In the genomic region with DNA sequence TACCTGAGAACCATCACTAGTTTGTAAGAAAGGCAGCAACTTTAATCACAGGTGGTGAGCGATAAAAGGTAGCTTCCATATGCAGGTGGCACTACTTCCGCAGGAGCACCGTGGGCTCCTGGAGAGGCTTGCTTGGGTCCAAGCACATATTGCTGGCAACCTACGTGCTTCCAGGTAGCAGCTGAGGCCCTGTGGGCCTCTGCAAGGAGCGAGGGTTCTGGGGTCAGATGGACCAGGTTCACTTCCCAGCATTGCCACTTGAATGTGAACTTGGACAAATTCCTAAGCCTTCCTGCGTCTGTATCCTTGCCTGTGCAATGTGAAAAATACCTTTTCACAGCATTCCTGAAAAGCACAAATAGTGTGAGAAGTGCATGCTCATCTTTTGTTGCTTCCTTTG, we compare ENCODE assay signal across 18 cellular contexts. TPM values are rescaled to one million over a fixed set of nuclear protein-coding genes. Genes with fewer than 3 reads are reported as not detected.
DNase-seq lines count a peak whose midpoint lies in the region; ATAC-seq and TF ChIP-seq lines count a peak whose summit lies in the region.
"Had no signal": no experiment of that assay in that cellular context is flagged by ENCODE, and none has a peak within 500 bp of the region (broad histone marks: within the 10 kb centered on the region; RNA-seq: fewer than 3 reads in every experiment).

No MANE protein-coding gene starts in this region.

- no peak overlapping the region for H3K4me2 ChIP-seq in MM.1S (ENCODE audit: low read depth, low read length)
- H3K4me2 ChIP-seq: BLaER1, GM23338 had no signal

- H3K4me1 ChIP-seq in heart right ventricle, result no peaks in the 10 kb centered on the region
- H3K4me1 ChIP-seq in MM.1S (ENCODE audit: low read length), result no peaks in the 10 kb centered on the region
- H3K4me1 ChIP-seq in aorta (ENCODE audit: control insufficient read depth in 1 of 2, insufficient read depth in 2 of 2, low read length in 2 of 2), result no peaks in the 10 kb centered on the region
- H3K4me1 ChIP-seq: BLaER1, Caco-2, HAP-1 had no signal

- no peaks in the 10 kb centered on the region for H3K9me3 ChIP-seq in heart right ventricle
- no peaks in the 10 kb centered on the region for H3K9me3 ChIP-seq in MM.1S (replicated peaks; ENCODE audit: insufficient read depth, low read length)
- H3K9me3 ChIP-seq in aorta (ENCODE audit: control insufficient read depth, low read length), result no peaks in the 10 kb centered on the region
- H3K9me3 ChIP-seq: BLaER1, Caco-2, HAP-1 had no signal

- peaks cover 94% of the 10 kb centered on the region for H3F3A ChIP-seq in MM.1S (ENCODE audit: insufficient read depth, low read length)

- H4K20me1 ChIP-seq in MM.1S (ENCODE audit: insufficient read depth, low read length), result peaks cover 55% of the 10 kb centered on the region
- H4K20me1 ChIP-seq: BLaER1 had no signal

- no peaks in the 10 kb centered on the region for H3K27me3 ChIP-seq in heart right ventricle
- no peaks in the 10 kb centered on the region for H3K27me3 ChIP-seq in MM.1S (replicated peaks; ENCODE audit: insufficient read depth, low read length)
- no peaks in the 10 kb centered on the region for H3K27me3 ChIP-seq in aorta (ENCODE audit: control insufficient read depth in 1 of 2, insufficient read depth in 2 of 2, low read length in 1 of 2)
- H3K27me3 ChIP-seq: BLaER1 had no signal

- H3K36me3 ChIP-seq in heart right ventricle (peaks cover 2 to 61% (median 39%) of the 10 kb centered on the region in 9 donors), MM.1S (replicated peaks; ENCODE audit: insufficient read depth, low read length) (peaks cover 32% of the 10 kb centered on the region), aorta (ENCODE audit: control insufficient read depth in 1 of 2, insufficient read depth in 2 of 2, low read length in 1 of 2) (peaks cover 14 to 19% of the 10 kb centered on the region in 2 donors)

- ATAC-seq in heart right ventricle (no peak), HG02870 (IDR thresholded peaks at IDR 0.05; ENCODE audit: unreplicated experiment) (no peak), HG03342 (IDR thresholded peaks at IDR 0.05; ENCODE audit: unreplicated experiment) (no peak), aorta (ENCODE audit: low FRiP score) (no peak)
- ATAC-seq: CD8-positive, alpha-beta T cell; GM23338 had no signal

- peaks cover 1% of the 10 kb centered on the region; the same call in 1 of the 2 replicates for H3K79me2 ChIP-seq in MM.1S (ENCODE audit: low read length)

- WGBS in heart right ventricle, 2 donors, result 94 to 97% methylated on average over 6 of the region's 6 CpGs
- WGBS in aorta, 2 donors, result 89 to 92% methylated on average over 6 of the region's 6 CpGs

- DNase-seq in cardiac septum (ENCODE audit: low spot score), result peak; percentile 47
- no peak for DNase-seq in heart right ventricle
- DNase-seq in MM.1S, result no peak
- peak; percentile 50 for DNase-seq in RPMI8226
- DNase-seq in aorta, result no peak
- DNase-seq: Caco-2; CD4-positive, CD25-positive, alpha-beta regulatory T cell; CD8-positive, alpha-beta T cell; DMS153; DND-41; HFFc6 had no signal

- no peak overlapping the region for H3K9ac ChIP-seq in MM.1S (ENCODE audit: low read length)
- H3K9ac ChIP-seq: BLaER1 had no signal

- H2AFZ ChIP-seq in MM.1S (ENCODE audit: low read length), result no peak overlapping the region
- H2AFZ ChIP-seq: GM23338 had no signal

- H3K4me3 ChIP-seq in heart right ventricle (no peak overlapping the region), MM.1S (ENCODE audit: low read length) (no peak overlapping the region), aorta (ENCODE audit: low read length in 2 of 2) (no peak overlapping the region)
- H3K4me3 ChIP-seq: BLaER1, GM23338, HAP-1 had no signal

- H3K27ac ChIP-seq in heart right ventricle, result no peak overlapping the region
- peak overlapping the region; percentile 100; the same call in 1 of the 2 replicates for H3K27ac ChIP-seq in MM.1S (ENCODE audit: low read length)
- no peak overlapping the region for H3K27ac ChIP-seq in aorta (ENCODE audit: low read depth in 1 of 2, low read length in 2 of 2)
- H3K27ac ChIP-seq: 22Rv1, BLaER1, C4-2B had no signal

- intact Hi-C loops in cardiac septum (cut with DNase I) (no loop called here), heart right ventricle (cut with DNase I) (no loop called here), aorta (cut with DNase I) (no loop called here)

- H3K9me2 ChIP-seq in MM.1S (replicated peaks; ENCODE audit: insufficient read depth, low read length), result no peaks in the 10 kb centered on the region

- TF ChIP-seq CTCF in heart right ventricle (IDR thresholded peaks at IDR 0.05) (no peak), MM.1S (IDR thresholded peaks at IDR 0.05; ENCODE audit: low read length) (no peak)

RNA-seq across cellular contexts. Expression of gene TXNDC5, which starts 31.0 kb away (rescaled TPM):
- total RNA-seq in cardiac septum (50.8 TPM), heart right ventricle (10 to 100 TPM; 26.7 to 78.0 (median 38.3) TPM), aorta (10 to 100 TPM; 94.7 to 96.7 TPM)
- polyA plus RNA-seq in heart right ventricle (10 to 100 TPM; 26.5 to 65.6 TPM), aorta (10 to 100 TPM; 62.5 to 94.0 TPM)

Comparison
In these comparisons a context has a peak if more than half of its experiments do, and no peak if none do; other contexts are left out.
1. DNase-seq: peak in cardiac septum (single experiment) and RPMI8226 (single experiment); none in heart right ventricle (0 of 2), MM.1S (single experiment) and aorta (0 of 2).